15 cellular contexts compared by ENCODE assay signal in genomic region chr1:31570906-31571305, GRCh38. TPM values are rescaled to one million over a fixed set of nuclear protein-coding genes. Genes with fewer than 3 reads are reported as not detected.
"Had no signal": no experiment of that assay in that cellular context is flagged by ENCODE, and none has a peak within 500 bp of the region (broad histone marks: within the 10 kb centered on the region; RNA-seq: fewer than 3 reads in every experiment).

No MANE protein-coding gene starts in this region.

- H3K4me3 Mint-ChIP-seq: activated CD4-positive, alpha-beta T cell treated with anti-CD3 and anti-CD28 coated beads, Interleukin-2, amount 10 ng/mL, durations not matched to agents 24 days and 14 days; activated naive CD4-positive, alpha-beta T cell treated with anti-CD3 and anti-CD28 coated beads, Interleukin-2, amount 10 ng/mL, durations not matched to agents 7 days and 5 days; activated T-helper 1 cell treated with anti-CD3 and anti-CD28 coated beads, Interleukin-12 subunit alpha, Interleukin-12 subunit beta, Interleukin-2, Interleukin-4 antibody, amounts not matched to agents 30 ng/mL and 10 ng/mL and 1 ng/mL, durations not matched to agents 14 hours and 24 hours and 36 hours; T-helper 1 cell treated with Interleukin-12 subunit alpha and Interleukin-12 subunit beta and Interleukin-4 antibody, amounts not matched to agents 30 μg/mL and 1 μg/mL, for 36 hours; type B pancreatic cell; WTC11 had no signal

- H3K27ac ChIP-seq: epithelial cell of prostate, parathyroid adenoma had no signal

- H3K79me2 ChIP-seq: parathyroid adenoma had no signal

- H3K9me3 Mint-ChIP-seq: activated CD4-positive, alpha-beta T cell treated with anti-CD3 and anti-CD28 coated beads, Interleukin-2, amount 10 ng/mL, durations not matched to agents 24 days and 14 days; activated naive CD4-positive, alpha-beta T cell treated with anti-CD3 and anti-CD28 coated beads, Interleukin-2, amount 10 ng/mL, durations not matched to agents 7 days and 5 days; activated T-helper 1 cell treated with anti-CD3 and anti-CD28 coated beads, Interleukin-12 subunit alpha, Interleukin-12 subunit beta, Interleukin-2, Interleukin-4 antibody, amounts not matched to agents 30 ng/mL and 10 ng/mL and 1 ng/mL, durations not matched to agents 14 hours and 24 hours and 36 hours; T-helper 1 cell treated with Interleukin-12 subunit alpha and Interleukin-12 subunit beta and Interleukin-4 antibody, amounts not matched to agents 30 μg/mL and 1 μg/mL, for 36 hours; type B pancreatic cell; WTC11 had no signal

- H3K9ac ChIP-seq: parathyroid adenoma had no signal

- H3K4me1 ChIP-seq: parathyroid adenoma had no signal

- H3K27ac Mint-ChIP-seq: activated CD4-positive, alpha-beta T cell treated with anti-CD3 and anti-CD28 coated beads, Interleukin-2, amount 10 ng/mL, durations not matched to agents 24 days and 14 days; activated naive CD4-positive, alpha-beta T cell treated with anti-CD3 and anti-CD28 coated beads, Interleukin-2, amount 10 ng/mL, durations not matched to agents 7 days and 5 days; activated T-helper 1 cell treated with anti-CD3 and anti-CD28 coated beads, Interleukin-12 subunit alpha, Interleukin-12 subunit beta, Interleukin-2, Interleukin-4 antibody, amounts not matched to agents 30 ng/mL and 10 ng/mL and 1 ng/mL, durations not matched to agents 14 hours and 24 hours and 36 hours; T-helper 1 cell treated with Interleukin-12 subunit alpha and Interleukin-12 subunit beta and Interleukin-4 antibody, amounts not matched to agents 30 μg/mL and 1 μg/mL, for 36 hours; type B pancreatic cell; WTC11 had no signal

- DNase-seq: activated CD4-positive, alpha-beta T cell treated with anti-CD3 and anti-CD28 coated beads, Interleukin-2, amount 10 ng/mL, durations not matched to agents 24 days and 14 days; activated naive CD4-positive, alpha-beta T cell treated with anti-CD3 and anti-CD28 coated beads, Interleukin-2, amount 10 ng/mL, durations not matched to agents 7 days and 5 days; central memory CD4-positive, alpha-beta T cell; cortex of kidney; effector memory CD4-positive, alpha-beta T cell; hippocampal formation; retina had no signal

- H2AFZ ChIP-seq: parathyroid adenoma had no signal

- ATAC-seq: WTC11 had no signal

- H3K36me3 Mint-ChIP-seq: activated naive CD4-positive, alpha-beta T cell treated with anti-CD3 and anti-CD28 coated beads, Interleukin-2, amount 10 ng/mL, durations not matched to agents 7 days and 5 days; type B pancreatic cell; WTC11 had no signal

- H3K27me3 Mint-ChIP-seq: type B pancreatic cell had no signal

- H3K4me1 Mint-ChIP-seq: activated CD4-positive, alpha-beta T cell treated with anti-CD3 and anti-CD28 coated beads, Interleukin-2, amount 10 ng/mL, durations not matched to agents 24 days and 14 days; activated naive CD4-positive, alpha-beta T cell treated with anti-CD3 and anti-CD28 coated beads, Interleukin-2, amount 10 ng/mL, durations not matched to agents 7 days and 5 days had no signal

RNA-seq across cellular contexts. Expression of gene TINAGL1, which starts 5.4 kb away (rescaled TPM):
- total RNA-seq: activated CD4-positive, alpha-beta T cell treated with anti-CD3 and anti-CD28 coated beads, Interleukin-2, amount 10 ng/mL, durations not matched to agents 24 days and 14 days; activated T-helper 1 cell treated with anti-CD3 and anti-CD28 coated beads, Interleukin-12 subunit alpha, Interleukin-12 subunit beta, Interleukin-2, Interleukin-4 antibody, amounts not matched to agents 30 ng/mL and 10 ng/mL and 1 ng/mL, durations not matched to agents 14 hours and 24 hours and 36 hours had no signal

RNA-seq across cellular contexts. Expression of gene HCRTR1, which starts 46.6 kb away (rescaled TPM):
- total RNA-seq: activated CD4-positive, alpha-beta T cell treated with anti-CD3 and anti-CD28 coated beads, Interleukin-2, amount 10 ng/mL, durations not matched to agents 24 days and 14 days; activated T-helper 1 cell treated with anti-CD3 and anti-CD28 coated beads, Interleukin-12 subunit alpha, Interleukin-12 subunit beta, Interleukin-2, Interleukin-4 antibody, amounts not matched to agents 30 ng/mL and 10 ng/mL and 1 ng/mL, durations not matched to agents 14 hours and 24 hours and 36 hours; myocyte; skeletal muscle tissue had no signal
